27 cellular contexts compared by ENCODE assay signal in genomic region chr4:158833602-158834001, GRCh38.
"Had no signal": no experiment of that assay in that cellular context is flagged by ENCODE, and none has a peak within 500 bp of the region (broad histone marks: within the 10 kb centered on the region; RNA-seq: fewer than 3 reads in every experiment).

No MANE protein-coding gene starts in this region.

- H3K4me3 ChIP-seq: ascending aorta, body of pancreas, Peyer's patch had no signal

- H3K9me3 ChIP-seq: ascending aorta, body of pancreas, Peyer's patch had no signal

- H3K27me3 ChIP-seq: ascending aorta, body of pancreas, Peyer's patch had no signal

- H3K4me3 Mint-ChIP-seq: activated CD8-positive, alpha-beta T cell treated with anti-CD3 and anti-CD28 coated beads for 36 hours; activated naive CD4-positive, alpha-beta T cell treated with anti-CD3 and anti-CD28 coated beads, Interleukin-2, amount 50 U/mL, for 24 hours; activated naive CD8-positive, alpha-beta T cell treated with anti-CD3 and anti-CD28 coated beads, Interleukin-2, amount 50 U/mL, for 24 hours; activated T-helper 1 cell treated with anti-CD3 and anti-CD28 coated beads, Interleukin-12 subunit alpha, Interleukin-12 subunit beta, Interleukin-2, Interleukin-4 antibody, amounts not matched to agents 30 ng/mL and 10 ng/mL and 1 ng/mL, durations not matched to agents 14 hours and 24 hours and 36 hours; T-cell had no signal

- H3K27ac Mint-ChIP-seq: activated CD8-positive, alpha-beta T cell treated with anti-CD3 and anti-CD28 coated beads for 36 hours; activated naive CD4-positive, alpha-beta T cell treated with anti-CD3 and anti-CD28 coated beads, Interleukin-2, amount 50 U/mL, for 24 hours; activated naive CD8-positive, alpha-beta T cell treated with anti-CD3 and anti-CD28 coated beads, Interleukin-2, amount 50 U/mL, for 24 hours; activated T-helper 1 cell treated with anti-CD3 and anti-CD28 coated beads, Interleukin-12 subunit alpha, Interleukin-12 subunit beta, Interleukin-2, Interleukin-4 antibody, amounts not matched to agents 30 ng/mL and 10 ng/mL and 1 ng/mL, durations not matched to agents 14 hours and 24 hours and 36 hours had no signal

- H3K4me1 ChIP-seq: ascending aorta, Peyer's patch had no signal

- H3K27ac ChIP-seq: ascending aorta, Peyer's patch, RWPE1 had no signal

- FAIRE-seq: TTC549 had no signal

- H3K9me3 Mint-ChIP-seq: activated CD8-positive, alpha-beta T cell treated with anti-CD3 and anti-CD28 coated beads for 36 hours; activated naive CD4-positive, alpha-beta T cell treated with anti-CD3 and anti-CD28 coated beads, Interleukin-2, amount 50 U/mL, for 24 hours; activated naive CD8-positive, alpha-beta T cell treated with anti-CD3 and anti-CD28 coated beads, Interleukin-2, amount 50 U/mL, for 24 hours; activated T-helper 1 cell treated with anti-CD3 and anti-CD28 coated beads, Interleukin-12 subunit alpha, Interleukin-12 subunit beta, Interleukin-2, Interleukin-4 antibody, amounts not matched to agents 30 ng/mL and 10 ng/mL and 1 ng/mL, durations not matched to agents 14 hours and 24 hours and 36 hours; T-cell had no signal

- DNase-seq: activated CD4-positive, alpha-beta T cell treated with anti-CD3 and anti-CD28 coated beads, Interleukin-2, amount 50 U/mL, for 1 hour; activated CD4-positive, CD25-positive, alpha-beta regulatory T cell; activated CD8-positive, alpha-beta memory T cell treated with anti-CD3 and anti-CD28 coated beads, Interleukin-2, amount 50 U/mL, for 4 hours; activated CD8-positive, alpha-beta T cell treated with anti-CD3 and anti-CD28 coated beads for 36 hours; activated effector memory CD4-positive, alpha-beta T cell treated with Interleukin-2 at 50 U/mL for 16 hours; activated naive CD4-positive, alpha-beta T cell; activated naive CD8-positive, alpha-beta T cell treated with anti-CD3 and anti-CD28 coated beads, Interleukin-2, amount 50 U/mL, for 24 hours; amniotic stem cell; body of pancreas; IMR-90; Kasumi-1; KBM-7; NCI-H1105 treated with DMSO at 0.1 percent for 48 hours; NCI-H1436 treated with DMSO at 0.1 percent for 48 hours; NCI-H187; NCI-H2081; NCI-H524; Peyer's patch; SHP77 treated with DMSO at 0.1 percent for 48 hours; T-cell; T-helper 2 cell; T1000 had no signal

- H3K4me1 Mint-ChIP-seq: activated naive CD4-positive, alpha-beta T cell treated with anti-CD3 and anti-CD28 coated beads, Interleukin-2, amount 50 U/mL, for 24 hours; activated naive CD8-positive, alpha-beta T cell treated with anti-CD3 and anti-CD28 coated beads, Interleukin-2, amount 50 U/mL, for 24 hours had no signal

- H3K27me3 Mint-ChIP-seq: activated CD8-positive, alpha-beta T cell treated with anti-CD3 and anti-CD28 coated beads for 36 hours; activated naive CD4-positive, alpha-beta T cell treated with anti-CD3 and anti-CD28 coated beads, Interleukin-2, amount 50 U/mL, for 24 hours; activated naive CD8-positive, alpha-beta T cell treated with anti-CD3 and anti-CD28 coated beads, Interleukin-2, amount 50 U/mL, for 24 hours; T-cell had no signal

- ATAC-seq: activated CD8-positive, alpha-beta T cell treated with anti-CD3 and anti-CD28 coated beads for 36 hours; activated naive CD8-positive, alpha-beta T cell treated with anti-CD3 and anti-CD28 coated beads, Interleukin-2, amount 50 U/mL, for 24 hours; body of pancreas; T-cell had no signal
